ENCODE assay signal across 8 cellular contexts in genomic region chr4:1712216-1713002, GRCh38. TPM values are rescaled to one million over a fixed set of nuclear protein-coding genes. Genes with fewer than 3 reads are reported as not detected.
DNase-seq lines count a peak whose midpoint lies in the region; ATAC-seq and TF ChIP-seq lines count a peak whose summit lies in the region.

Gene SLBP, minus strand, starts transcription at chr4:1712319. Its CDS starts 131 bp downstream, at chr4:1712188.

- H3K4me1 Mint-ChIP-seq in dendritic cell treated with granulocyte-macrophage colony-stimulating factor and Interleukin-4, amounts not matched to agents 40 ng/mL and 50 ng/mL, for 4 days (ENCODE audit: low read depth) = peaks cover 76% of the 10 kb centered on the region

- peaks cover 6 to 34% (median 21%) of the 10 kb centered on the region in 4 donors for H3K4me1 ChIP-seq in liver (ENCODE audit: control insufficient read depth in 4 of 4, insufficient read depth in 4 of 4, low read length in 3 of 4)

- no peaks in the 10 kb centered on the region for H3K27me3 ChIP-seq in liver (ENCODE audit: control insufficient read depth in 4 of 4, insufficient read depth in 4 of 4, low read length in 3 of 4)

- DNase-seq in CD1c-positive myeloid dendritic cell (ENCODE audit: extremely low spot score) (peak; percentile 99), NCI-H774 (lab: John Stamatoyannopoulos, UW) (peak; percentile 96)
- peak; percentile 99 for DNase-seq in activated CD4-positive, alpha-beta T cell treated with anti-CD3 and anti-CD28 coated beads, Interleukin-2, amount 50 U/mL, for 4 hours
- peak; percentile 99 for DNase-seq in stimulated activated CD4-positive, alpha-beta T cell treated with anti-CD3 and anti-CD28 coated beads, Interleukin-4, amount 100 ng/mL, for 24 hours

- WGBS in liver = under 1% methylated on average over 98 of the region's 98 CpGs

- TF ChIP-seq RAD21 in liver (IDR thresholded peaks at IDR 0.05) = no peak

- H3K36me3 ChIP-seq in liver (ENCODE audit: control insufficient read depth in 4 of 4, insufficient read depth in 3 of 4, low read depth in 1 of 4, low read length in 3 of 4) = peaks cover 0 to 2% (median under 1%) of the 10 kb centered on the region in 4 donors

- no peaks in the 10 kb centered on the region for H3K9me3 ChIP-seq in liver (ENCODE audit: control insufficient read depth in 4 of 4, low read length in 3 of 4)

- no peaks in the 10 kb centered on the region for H3K9me3 Mint-ChIP-seq in dendritic cell treated with granulocyte-macrophage colony-stimulating factor and Interleukin-4, amounts not matched to agents 40 ng/mL and 50 ng/mL, for 4 days

- H3K27me3 Mint-ChIP-seq in dendritic cell treated with granulocyte-macrophage colony-stimulating factor and Interleukin-4, amounts not matched to agents 40 ng/mL and 50 ng/mL, for 4 days = no peaks in the 10 kb centered on the region

- H3K4me3 ChIP-seq in liver (ENCODE audit: low read depth in 1 of 3, low read length in 3 of 3) = peak within 1 kb of the TSS; percentile 81 to 94 (median 87)

- ATAC-seq in GM19438 (IDR thresholded peaks at IDR 0.05; ENCODE audit: low read depth, unreplicated experiment) (peak; percentile 67), HG03571 (IDR thresholded peaks at IDR 0.05; ENCODE audit: unreplicated experiment) (peak; percentile 60)

- peaks cover 74% of the 10 kb centered on the region for H3K36me3 Mint-ChIP-seq in dendritic cell treated with granulocyte-macrophage colony-stimulating factor and Interleukin-4, amounts not matched to agents 40 ng/mL and 50 ng/mL, for 4 days (ENCODE audit: low read depth)

- no peak for TF ChIP-seq CTCF in liver (IDR thresholded peaks at IDR 0.05; ENCODE audit: low read depth, low read length, missing input control)

- peak within 1 kb of the TSS; percentile 96 to 100 for H3K27ac ChIP-seq in liver (ENCODE audit: low read depth in 1 of 2, low read length in 2 of 2)

- peak within 1 kb of the TSS; percentile 82 for H3K4me3 Mint-ChIP-seq in dendritic cell treated with granulocyte-macrophage colony-stimulating factor and Interleukin-4, amounts not matched to agents 40 ng/mL and 50 ng/mL, for 4 days

- H3K27ac Mint-ChIP-seq in dendritic cell treated with granulocyte-macrophage colony-stimulating factor and Interleukin-4, amounts not matched to agents 40 ng/mL and 50 ng/mL, for 4 days = peak within 1 kb of the TSS; percentile 95

- H3K9ac ChIP-seq in liver (ENCODE audit: low read depth in 1 of 2, low read length in 2 of 2) = peak within 1 kb of the TSS; percentile 87 to 90

- intact Hi-C loops in dendritic cell treated with granulocyte-macrophage colony-stimulating factor and Interleukin-4, amounts not matched to agents 40 ng/mL and 50 ng/mL, for 4 days (cut with micrococcal nuclease) = loop anchor here (1.0 to 10.0 kb wide), 5 partner anchors 9 to 292 kb away; partner anchors contain the start of genes FAM53A, NELFA, TACC3 and TMEM129

TF ChIP-seq in liver, 16 proteins besides CTCF, POLR2A, EP300 and RAD21:
- TF ChIP-seq REST (IDR thresholded peaks at IDR 0.05) = peak; percentile 47
- no peak for TF ChIP-seq ATF3 (IDR thresholded peaks at IDR 0.05)
- TF ChIP-seq FOXA1 (IDR thresholded peaks at IDR 0.05) = no peak
- TF ChIP-seq EGR1 (IDR thresholded peaks at IDR 0.05; ENCODE audit: low read depth in 2 of 2) = peak; percentile 51 to 72
- no peak for TF ChIP-seq JUND (IDR thresholded peaks at IDR 0.05)
- peak; percentile 6 to 13 for TF ChIP-seq RXRA (IDR thresholded peaks at IDR 0.05)
- TF ChIP-seq SP1 (IDR thresholded peaks at IDR 0.05) = peak; percentile 80
- no peak for TF ChIP-seq ZBTB33 (IDR thresholded peaks at IDR 0.05)
- TF ChIP-seq FOXA2 (IDR thresholded peaks at IDR 0.05) = no peak
- no peak for TF ChIP-seq MAX (IDR thresholded peaks at IDR 0.05)
- peak in 1 of 2 donors; percentile 81 for TF ChIP-seq GABPA (IDR thresholded peaks at IDR 0.05 in 1 of 2, conservative IDR thresholded peaks at IDR 0.05 in 1 of 2)
- TF ChIP-seq HNF4A (conservative IDR thresholded peaks at IDR 0.05) = no peak
- no peak for TF ChIP-seq HNF4G (IDR thresholded peaks at IDR 0.05)
- no peak for TF ChIP-seq NR2F2 (IDR thresholded peaks at IDR 0.05)
- no peak for TF ChIP-seq YY1 (IDR thresholded peaks at IDR 0.05)
- no peak for TF ChIP-seq TAF1 (conservative IDR thresholded peaks at IDR 0.05)

RNA-seq across cellular contexts. Expression of gene SLBP, which starts in this region (rescaled TPM):
- 10 to 100 TPM; 14.7 to 64.4 TPM for total RNA-seq in liver
- 10 to 100 TPM; 15.1 to 19.6 TPM for polyA plus RNA-seq in liver

Comparison
In these comparisons a context has a peak if more than half of its experiments do, and no peak if none do; other contexts are left out.
1. Peak in every context shown above with its lines: DNase-seq, ATAC-seq, H3K4me3 ChIP-seq and H3K27ac ChIP-seq.